Comparison of ENCODE assay signal across 24 cellular contexts in the genomic region with DNA sequence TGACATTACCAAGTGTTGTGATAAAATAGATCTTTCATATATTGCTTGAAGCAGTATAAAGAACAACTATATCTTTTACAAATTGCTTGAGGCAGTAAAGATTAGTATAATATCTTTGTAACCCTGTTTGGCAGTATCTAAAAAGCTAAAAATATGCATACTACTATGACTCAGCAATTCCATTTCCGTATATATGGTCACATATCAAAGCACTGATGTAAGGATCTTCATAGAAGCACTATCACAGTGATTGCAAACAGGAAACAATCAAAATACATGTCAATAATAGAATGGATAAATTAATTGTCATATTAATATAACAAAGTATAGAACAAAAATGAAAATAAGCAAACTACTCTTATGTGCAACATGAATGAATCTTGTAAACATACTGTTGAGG.
DNase-seq lines count a peak whose midpoint lies in the region; ATAC-seq, FAIRE-seq and TF ChIP-seq lines count a peak whose summit lies in the region.
"Had no signal": no experiment of that assay in that cellular context is flagged by ENCODE, and none has a peak within 500 bp of the region (broad histone marks: within the 10 kb centered on the region; RNA-seq: fewer than 3 reads in every experiment).

No MANE protein-coding gene starts in this region.

- H3K9ac ChIP-seq in SK-N-MC (ENCODE audit: insufficient read length), result no peak overlapping the region

- H3K9me3 ChIP-seq in A549 (peaks cover 12% of the 10 kb centered on the region; the same call in 1 of the 3 replicates), SK-N-MC (ENCODE audit: low read depth, low read length) (no peaks in the 10 kb centered on the region), vagina (no peaks in the 10 kb centered on the region)
- H3K9me3 ChIP-seq: ascending aorta, SJCRH30 had no signal

- no peaks in the 10 kb centered on the region for H3K27me3 Mint-ChIP-seq in mesothelial cell of epicardium (ENCODE audit: low read depth)
- H3K27me3 Mint-ChIP-seq: T-helper 17 cell had no signal

- no peak overlapping the region for H3K4me2 ChIP-seq in A549

- ATAC-seq in A549 (no peak), GM18861 (IDR thresholded peaks at IDR 0.05; ENCODE audit: unreplicated experiment) (no peak)
- ATAC-seq: heart left ventricle, T-helper 17 cell had no signal

- peak; percentile 59 for FAIRE-seq in A549 (lab: Jason Lieb, UNC)
- no peak for FAIRE-seq in HTR-8/SVneo (lab: Jason Lieb, UNC)
- FAIRE-seq: colon, GM12891, small intestine had no signal

- TF ChIP-seq EP300 in A549 (IDR thresholded peaks at IDR 0.05), result no peak

- POLR2A ChIA-PET in A549 (lab: Yijun Ruan, JAX), result no interaction called here

- DNase-seq in A549 (ENCODE audit: low read depth in 1 of 2, low spot score in 1 of 2), result peak in 1 of 2 experiments; percentile 26
- peak; percentile 6 for DNase-seq in HTR-8/SVneo (ENCODE audit: insufficient read length, low spot score)
- peak; percentile 60 for DNase-seq in SK-N-MC (ENCODE audit: low read depth, low spot score)
- DNase-seq in choroid plexus epithelial cell (ENCODE audit: low read depth), result peak; percentile 57
- DNase-seq in mesothelial cell of epicardium (ENCODE audit: low spot score in 2 of 2, unreplicated experiment in 2 of 2), result no peak
- DNase-seq in NCI-H2196 treated with DMSO at 0.1 percent for 48 hours (lab: John Stamatoyannopoulos, UW; ENCODE audit: unreplicated experiment), result no peak
- DNase-seq in vagina (ENCODE audit: extremely low spot score in 2 of 2), result no peak
- DNase-seq: activated B cell treated with CpG ODN at 0.5 μM for 24 hours; activated CD4-positive, alpha-beta T cell treated with anti-CD3 and anti-CD28 coated beads, Interleukin-2, amount 50 U/mL, for 48 hours; activated naive CD4-positive, alpha-beta T cell treated with Interleukin-2 at 50 U/mL for 16 hours; heart left ventricle; left ventricle myocardium inferior; NCI-H1417; NCI-H526 treated with DMSO at 0.1 percent for 48 hours; nephron progenitor cell; SJCRH30; small intestine; stimulated activated naive CD4-positive, alpha-beta T cell; T-helper 17 cell had no signal

- H3K4me3 Mint-ChIP-seq in mesothelial cell of epicardium, result no peak overlapping the region
- H3K4me3 Mint-ChIP-seq: activated B cell treated with CpG ODN at 0.5 μM for 24 hours, CD14-positive monocyte, nephron progenitor cell, T-helper 17 cell had no signal

- no peaks in the 10 kb centered on the region for H3K36me3 ChIP-seq in SK-N-MC (ENCODE audit: insufficient read depth, low read length)
- no peaks in the 10 kb centered on the region for H3K36me3 ChIP-seq in vagina
- H3K36me3 ChIP-seq: ascending aorta, heart left ventricle, left ventricle myocardium inferior, SJCRH30 had no signal

- no peaks in the 10 kb centered on the region for H3K4me1 Mint-ChIP-seq in mesothelial cell of epicardium
- H3K4me1 Mint-ChIP-seq: activated B cell treated with CpG ODN at 0.5 μM for 24 hours, CD14-positive monocyte, nephron progenitor cell, T-helper 17 cell had no signal

- peaks cover 21% of the 10 kb centered on the region for H3K9me3 Mint-ChIP-seq in mesothelial cell of epicardium

- no peak for TF ChIP-seq RAD21 in A549 (conservative IDR thresholded peaks at IDR 0.05 in 1 of 2, IDR thresholded peaks at IDR 0.05 in 1 of 2)

- intact Hi-C loops in vagina (cut with DNase I), result no loop called here

- H3K27ac Mint-ChIP-seq in mesothelial cell of epicardium, result no peak overlapping the region
- H3K27ac Mint-ChIP-seq: activated B cell treated with CpG ODN at 0.5 μM for 24 hours, CD14-positive monocyte, nephron progenitor cell, T-helper 17 cell had no signal

- TF ChIP-seq POLR2A in A549 (IDR thresholded peaks at IDR 0.05; ENCODE audit: low read length), result no peak
- TF ChIP-seq POLR2A in vagina (IDR thresholded peaks at IDR 0.05), result no peak

- H3K4me3 ChIP-seq in A549 (no peak overlapping the region), SK-N-MC (no peak overlapping the region), choroid plexus epithelial cell (ENCODE audit: low read depth, low read length) (no peak overlapping the region), vagina (no peak overlapping the region)
- H3K4me3 ChIP-seq: ascending aorta, heart left ventricle, left ventricle myocardium inferior, SJCRH30 had no signal

- CTCF ChIA-PET in A549 (lab: Yijun Ruan, JAX), result no interaction called here

- no peaks in the 10 kb centered on the region for H3K27me3 ChIP-seq in vagina
- H3K27me3 ChIP-seq: ascending aorta, heart left ventricle, SJCRH30 had no signal

- H3K27ac ChIP-seq in A549 (no peak overlapping the region), SK-N-MC (peak overlapping the region; percentile 81), vagina (no peak overlapping the region)
- H3K27ac ChIP-seq: ascending aorta, heart left ventricle, left ventricle myocardium inferior, SJCRH30 had no signal

- no peak for TF ChIP-seq CTCF in A549 (IDR thresholded peaks at IDR 0.05)
- no peak for TF ChIP-seq CTCF in choroid plexus epithelial cell (conservative IDR thresholded peaks at IDR 0.05; ENCODE audit: low read depth, low read length)
- TF ChIP-seq CTCF in mesothelial cell of epicardium (IDR thresholded peaks at IDR 0.05; ENCODE audit: unreplicated experiment), result no peak
- no peak for TF ChIP-seq CTCF in vagina (IDR thresholded peaks at IDR 0.05)

- 0 out of 3 replicates have a peak, but pooled peaks cover 5% of the 10 kb centered on the region for H3K4me1 ChIP-seq in A549
- peaks cover 2% of the 10 kb centered on the region for H3K4me1 ChIP-seq in vagina
- H3K4me1 ChIP-seq: ascending aorta, left ventricle myocardium inferior, SJCRH30 had no signal

- H3K36me3 Mint-ChIP-seq in mesothelial cell of epicardium, result peaks cover 2% of the 10 kb centered on the region
- H3K36me3 Mint-ChIP-seq: CD14-positive monocyte had no signal

- WGBS in A549 (ENCODE audit: missing lambda C conversion rate), result 27% methylated on average over 1 of the region's 1 CpG

TF ChIP-seq in A549, 52 proteins besides CTCF, POLR2A, EP300 and RAD21 (continues in another document):
- no peak for TF ChIP-seq RNF2 (IDR thresholded peaks at IDR 0.05; ENCODE audit: borderline replicate concordance, low read depth)
- TF ChIP-seq KDM5A (IDR thresholded peaks at IDR 0.05), result no peak
- TF ChIP-seq SMC3 (IDR thresholded peaks at IDR 0.05), result no peak
- TF ChIP-seq HDAC2 (IDR thresholded peaks at IDR 0.05), result no peak
- TF ChIP-seq HOXB5 (CRISPR knock-in tag; IDR thresholded peaks at IDR 0.05), result no peak
- TF ChIP-seq, protein P1, sequence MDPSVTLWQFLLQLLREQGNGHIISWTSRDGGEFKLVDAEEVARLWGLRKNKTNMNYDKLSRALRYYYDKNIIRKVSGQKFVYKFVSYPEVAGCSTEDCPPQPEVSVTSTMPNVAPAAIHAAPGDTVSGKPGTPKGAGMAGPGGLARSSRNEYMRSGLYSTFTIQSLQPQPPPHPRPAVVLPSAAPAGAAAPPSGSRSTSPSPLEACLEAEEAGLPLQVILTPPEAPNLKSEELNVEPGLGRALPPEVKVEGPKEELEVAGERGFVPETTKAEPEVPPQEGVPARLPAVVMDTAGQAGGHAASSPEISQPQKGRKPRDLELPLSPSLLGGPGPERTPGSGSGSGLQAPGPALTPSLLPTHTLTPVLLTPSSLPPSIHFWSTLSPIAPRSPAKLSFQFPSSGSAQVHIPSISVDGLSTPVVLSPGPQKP (IDR thresholded peaks at IDR 0.05; ENCODE audit: low read depth, low read length), result no peak
- TF ChIP-seq FOXS1 (CRISPR knock-in tag; IDR thresholded peaks at IDR 0.05), result no peak
- TF ChIP-seq EHF (CRISPR knock-in tag; IDR thresholded peaks at IDR 0.05), result no peak
- TF ChIP-seq MAFK (IDR thresholded peaks at IDR 0.05; ENCODE audit: partially characterized antibody), result peak; percentile 96
- no peak for TF ChIP-seq TP53 (CRISPR knock-in tag; IDR thresholded peaks at IDR 0.05)
- TF ChIP-seq RARB (CRISPR knock-in tag; IDR thresholded peaks at IDR 0.05), result no peak
- no peak for TF ChIP-seq KDM1A (IDR thresholded peaks at IDR 0.05; ENCODE audit: low read depth)
- peak; percentile 92 for TF ChIP-seq NFE2L2 (conservative IDR thresholded peaks at IDR 0.05; ENCODE audit: low read length)
- TF ChIP-seq FOSL2 (IDR thresholded peaks at IDR 0.05), result no peak
- peak; percentile 45; the same call in 1 of the 2 replicates for TF ChIP-seq FOSL2 (CRISPR knock-in tag; IDR thresholded peaks at IDR 0.05)
- TF ChIP-seq SREBF2 (IDR thresholded peaks at IDR 0.05), result no peak
- TF ChIP-seq, protein P2, sequence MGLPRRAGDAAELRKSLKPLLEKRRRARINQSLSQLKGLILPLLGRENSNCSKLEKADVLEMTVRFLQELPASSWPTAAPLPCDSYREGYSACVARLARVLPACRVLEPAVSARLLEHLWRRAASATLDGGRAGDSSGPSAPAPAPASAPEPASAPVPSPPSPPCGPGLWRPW (IDR thresholded peaks at IDR 0.05), result no peak
- TF ChIP-seq, protein P3, sequence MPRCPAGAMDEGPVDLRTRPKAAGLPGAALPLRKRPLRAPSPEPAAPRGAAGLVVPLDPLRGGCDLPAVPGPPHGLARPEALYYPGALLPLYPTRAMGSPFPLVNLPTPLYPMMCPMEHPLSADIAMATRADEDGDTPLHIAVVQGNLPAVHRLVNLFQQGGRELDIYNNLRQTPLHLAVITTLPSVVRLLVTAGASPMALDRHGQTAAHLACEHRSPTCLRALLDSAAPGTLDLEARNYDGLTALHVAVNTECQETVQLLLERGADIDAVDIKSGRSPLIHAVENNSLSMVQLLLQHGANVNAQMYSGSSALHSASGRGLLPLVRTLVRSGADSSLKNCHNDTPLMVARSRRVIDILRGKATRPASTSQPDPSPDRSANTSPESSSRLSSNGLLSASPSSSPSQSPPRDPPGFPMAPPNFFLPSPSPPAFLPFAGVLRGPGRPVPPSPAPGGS (IDR thresholded peaks at IDR 0.05), result no peak
- TF ChIP-seq, protein P4, sequence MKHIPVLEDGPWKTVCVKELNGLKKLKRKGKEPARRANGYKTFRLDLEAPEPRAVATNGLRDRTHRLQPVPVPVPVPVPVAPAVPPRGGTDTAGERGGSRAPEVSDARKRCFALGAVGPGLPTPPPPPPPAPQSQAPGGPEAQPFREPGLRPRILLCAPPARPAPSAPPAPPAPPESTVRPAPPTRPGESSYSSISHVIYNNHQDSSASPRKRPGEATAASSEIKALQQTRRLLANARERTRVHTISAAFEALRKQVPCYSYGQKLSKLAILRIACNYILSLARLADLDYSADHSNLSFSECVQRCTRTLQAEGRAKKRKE (CRISPR knock-in tag; IDR thresholded peaks at IDR 0.05; ENCODE audit: low read depth), result no peak
- TF ChIP-seq, protein P5, sequence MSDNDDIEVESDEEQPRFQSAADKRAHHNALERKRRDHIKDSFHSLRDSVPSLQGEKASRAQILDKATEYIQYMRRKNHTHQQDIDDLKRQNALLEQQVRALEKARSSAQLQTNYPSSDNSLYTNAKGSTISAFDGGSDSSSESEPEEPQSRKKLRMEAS (IDR thresholded peaks at IDR 0.05), result no peak

Comparison
In these comparisons a context has a peak if more than half of its experiments do, and no peak if none do; other contexts are left out.
1. DNase-seq: peak in HTR-8/SVneo (single experiment), SK-N-MC (single experiment) and choroid plexus epithelial cell (single experiment); none in mesothelial cell of epicardium (0 of 2), NCI-H2196 treated with DMSO at 0.1 percent for 48 hours (single experiment) and vagina (0 of 2).